In the genomic region with DNA sequence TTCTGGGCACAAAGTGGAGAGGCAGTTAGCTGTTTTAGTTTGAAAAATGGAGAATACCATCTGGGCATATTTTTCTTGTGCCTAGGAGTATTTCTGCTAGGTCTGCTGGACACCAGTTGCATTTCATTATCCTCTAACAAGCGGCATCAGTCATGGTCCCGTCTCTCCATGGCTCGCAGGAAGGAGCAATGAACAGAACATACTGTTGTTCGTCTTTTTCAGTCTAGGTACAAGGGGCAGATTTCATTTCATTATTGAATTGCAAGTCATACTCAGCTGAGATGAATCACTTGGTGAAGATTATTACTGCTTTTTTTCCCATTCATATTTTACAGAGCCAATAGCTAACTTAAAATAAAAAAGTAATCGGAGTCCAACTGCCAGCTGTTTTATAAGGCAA, we compare ENCODE assay signal across 23 cellular contexts.
DNase-seq lines count a peak whose midpoint lies in the region.
"Had no signal": no experiment of that assay in that cellular context is flagged by ENCODE, and none has a peak within 500 bp of the region (broad histone marks: within the 10 kb centered on the region; RNA-seq: fewer than 3 reads in every experiment).

No MANE protein-coding gene starts in this region.

- 93% methylated on average over 4 of the region's 5 CpGs for WGBS in mesenchymal stem cell

- in situ Hi-C loops in SK-MEL-5 (cut with HindIII; ENCODE audit: low pct_unique_long_range_greater_than_20kb, low sequenced_read_pairs) = no loop called here

- H3K36me3 ChIP-seq in mesenchymal stem cell (ENCODE audit: control insufficient read depth in 1 of 2, insufficient read depth in 2 of 2, low read depth in 1 of 2, low read length in 2 of 2) = no peaks in the 10 kb centered on the region
- H3K36me3 ChIP-seq: BE2C; BLaER1 treated with 17β-estradiol and CSF1 and Interleukin-3, amounts not matched to agents 10 nM and 100 nM had no signal

- no peak overlapping the region for H4K8ac ChIP-seq in mesenchymal stem cell (ENCODE audit: low read length)

- H2BK120ac ChIP-seq in mesenchymal stem cell (ENCODE audit: low read depth, low read length) = no peak overlapping the region

- DNase-seq in COLO829 (ENCODE audit: low spot score) = peak; percentile 59
- DNase-seq in SK-MEL-5 (ENCODE audit: low read depth, low spot score) = peak; percentile 58
- DNase-seq in mesenchymal stem cell = no peak
- DNase-seq in retina = peak; percentile 48
- no peak for DNase-seq in activated CD4-positive, alpha-beta T cell treated with anti-CD3 and anti-CD28 coated beads, Interleukin-2, amount 50 U/mL, for 48 hours
- DNase-seq in stimulated activated CD4-positive, alpha-beta T cell treated with anti-CD3 and anti-CD28 coated beads, Interleukin-2, amount 100 ng/mL, for 48 hours = no peak
- no peak for DNase-seq in NCI-H2029 (lab: John Stamatoyannopoulos, UW)
- DNase-seq: 8988T; ACHN; AML-193; BE2C; Calu3; CD4-positive, alpha-beta T cell; CD8-positive, alpha-beta memory T cell; COR-L47; DMS79; EL; GDM1; H9 had no signal

- H3K4me2 ChIP-seq in mesenchymal stem cell (ENCODE audit: low read length, poor library complexity, severe bottlenecking) = no peak overlapping the region
- H3K4me2 ChIP-seq: A549; BLaER1 treated with 17β-estradiol and CSF1 and Interleukin-3, amounts not matched to agents 10 nM and 100 nM; GM23338 had no signal

- no peak overlapping the region for H3K23ac ChIP-seq in mesenchymal stem cell (ENCODE audit: low read length in 2 of 2)

- peak overlapping the region; percentile 67 for H3K9ac ChIP-seq in mesenchymal stem cell (ENCODE audit: low read length)
- H3K9ac ChIP-seq: BLaER1 treated with 17β-estradiol and CSF1 and Interleukin-3, amounts not matched to agents 10 nM and 100 nM had no signal

- no peak overlapping the region for H3K18ac ChIP-seq in mesenchymal stem cell (ENCODE audit: low read depth in 1 of 2, low read length in 2 of 2)

- no peak overlapping the region for H2AFZ ChIP-seq in mesenchymal stem cell (ENCODE audit: low read depth, low read length)
- H2AFZ ChIP-seq: GM23338 had no signal

- H3K4me1 ChIP-seq in mesenchymal stem cell (ENCODE audit: control insufficient read depth, insufficient read depth, low read depth, low read length) = no peaks in the 10 kb centered on the region
- H3K4me1 ChIP-seq: A549; BE2C; BLaER1 treated with 17β-estradiol and CSF1 and Interleukin-3, amounts not matched to agents 10 nM and 100 nM had no signal

- no peak overlapping the region for H2BK15ac ChIP-seq in mesenchymal stem cell (ENCODE audit: low read depth, poor library complexity, severe bottlenecking)

- H3K27me3 ChIP-seq in mesenchymal stem cell (ENCODE audit: control insufficient read depth in 1 of 2, insufficient read depth in 1 of 2, low read length in 2 of 2) = no peaks in the 10 kb centered on the region
- H3K27me3 ChIP-seq: BE2C; BLaER1 treated with 17β-estradiol and CSF1 and Interleukin-3, amounts not matched to agents 10 nM and 100 nM had no signal

- no peak overlapping the region for H3K4me3 ChIP-seq in mesenchymal stem cell (ENCODE audit: insufficient read depth in 1 of 2, low read depth in 1 of 2, low read length in 2 of 2)
- H3K4me3 ChIP-seq: A549; BLaER1 treated with 17β-estradiol and CSF1 and Interleukin-3, amounts not matched to agents 10 nM and 100 nM; GM12878; GM23338 had no signal

- no peak overlapping the region for H2BK12ac ChIP-seq in mesenchymal stem cell (ENCODE audit: low read length in 2 of 2)

- no peaks in the 10 kb centered on the region for H3K79me1 ChIP-seq in mesenchymal stem cell (replicated peaks; ENCODE audit: low read length, poor library complexity, severe bottlenecking)

- H2BK5ac ChIP-seq in mesenchymal stem cell (ENCODE audit: low read depth, low read length, poor library complexity, severe bottlenecking) = no peak overlapping the region

- no peak overlapping the region for H2AK5ac ChIP-seq in mesenchymal stem cell (ENCODE audit: low read length, severe bottlenecking)

- no peak overlapping the region for H4K91ac ChIP-seq in mesenchymal stem cell (ENCODE audit: low read length)

- H3K27ac ChIP-seq in mesenchymal stem cell (ENCODE audit: low read length, poor library complexity, severe bottlenecking) = no peak overlapping the region
- H3K27ac ChIP-seq: A549; BLaER1 treated with 17β-estradiol and CSF1 and Interleukin-3, amounts not matched to agents 10 nM and 100 nM had no signal

- H3K4ac ChIP-seq in mesenchymal stem cell (ENCODE audit: low read depth in 1 of 2, low read length in 2 of 2) = no peak overlapping the region

- no peak overlapping the region for H3K14ac ChIP-seq in mesenchymal stem cell (ENCODE audit: low read length in 2 of 2)

- H3K9me3 ChIP-seq in mesenchymal stem cell (ENCODE audit: control insufficient read depth, low read length) = no peaks in the 10 kb centered on the region
- H3K9me3 ChIP-seq: BE2C had no signal

Comparison
In these comparisons a context has a peak if more than half of its experiments do, and no peak if none do; other contexts are left out.
1. DNase-seq: peak in COLO829 (single experiment), SK-MEL-5 (single experiment) and retina (single experiment); none in mesenchymal stem cell (single experiment), activated CD4-positive, alpha-beta T cell treated with anti-CD3 and anti-CD28 coated beads, Interleukin-2, amount 50 U/mL, for 48 hours (0 of 2), stimulated activated CD4-positive, alpha-beta T cell treated with anti-CD3 and anti-CD28 coated beads, Interleukin-2, amount 100 ng/mL, for 48 hours (0 of 2) and NCI-H2029 (single experiment).